ENCODE assay signal across 20 cellular contexts in the genomic region with DNA sequence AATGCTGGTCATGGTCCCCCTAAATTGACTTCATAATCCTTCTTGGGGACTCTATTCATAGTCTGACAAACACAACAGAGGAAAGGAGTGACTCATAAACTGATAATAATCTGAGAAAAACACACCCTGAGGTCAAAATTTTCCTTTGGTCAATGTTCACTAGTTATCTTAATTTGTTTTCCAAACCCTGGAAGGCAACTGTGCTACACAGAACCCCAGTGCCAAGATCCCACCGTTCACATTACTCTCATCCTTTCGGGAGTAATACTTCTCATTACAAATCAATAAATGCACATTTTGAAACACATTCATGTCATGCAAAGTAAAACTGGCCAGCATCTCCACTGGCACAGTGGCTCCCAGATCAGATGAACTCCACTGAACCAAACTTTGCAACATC. TPM values are rescaled to one million over a fixed set of nuclear protein-coding genes. Genes with fewer than 3 reads are reported as not detected.
DNase-seq lines count a peak whose midpoint lies in the region; ATAC-seq, FAIRE-seq and TF ChIP-seq lines count a peak whose summit lies in the region.
"Had no signal": no experiment of that assay in that cellular context is flagged by ENCODE, and none has a peak within 500 bp of the region (broad histone marks: within the 10 kb centered on the region; RNA-seq: fewer than 3 reads in every experiment).

No MANE protein-coding gene starts in this region.

- ATAC-seq in heart left ventricle (peak in 3 of 4 donors; percentile 26 to 78 (median 48)), Right ventricle myocardium inferior (no peak), gastrocnemius medialis (no peak)
- ATAC-seq: T-cell, WTC11 had no signal

- DNase-seq in heart left ventricle (no peak), Right ventricle myocardium inferior (ENCODE audit: missing footprints) (no peak), bronchial epithelial cell (ENCODE audit: low read depth) (peak; percentile 21), gastrocnemius medialis (no peak), mesenteric fat pad (ENCODE audit: low spot score) (no peak), NCI-H1092 (lab: John Stamatoyannopoulos, UW) (no peak)
- no peak for DNase-seq in effector CD8-positive, alpha-beta T cell (lab: John Stamatoyannopoulos, UW)
- DNase-seq: activated naive CD4-positive, alpha-beta T cell treated with Interleukin-2 at 50 U/mL for 16 hours; COR-L47; NCI-H2227 treated with DMSO at 0.1 percent for 48 hours; nephron progenitor cell; RPMI8226; stimulated activated CD4-positive, alpha-beta T cell treated with anti-CD3 and anti-CD28 coated beads, Interleukin-4, amount 100 ng/mL, for 4 hours; T-cell had no signal

- TF ChIP-seq CTCF in heart left ventricle (IDR thresholded peaks at IDR 0.05) (no peak), OCI-LY3 (IDR thresholded peaks at IDR 0.05; ENCODE audit: low read depth, low read length) (no peak), bronchial epithelial cell (IDR thresholded peaks at IDR 0.05; ENCODE audit: insufficient read depth, low read length, severe bottlenecking) (no peak), gastrocnemius medialis (IDR thresholded peaks at IDR 0.05 in 4 of 5, conservative IDR thresholded peaks at IDR 0.05 in 1 of 5) (no peak)

- intact Hi-C loops in heart left ventricle (cut with DNase I) = loop anchor here in 7 of 10 donors (2.0 to 10.0 kb wide), 7 partner anchors 45 to 343 kb away; a partner anchor contains a TSS
- intact Hi-C loops in Right ventricle myocardium inferior (cut with DNase I) = loop anchor here (5.0 kb wide), 1 partner anchor 45 kb away; no protein-coding TSS in a partner anchor
- intact Hi-C loops in gastrocnemius medialis (cut with DNase I; ENCODE audit: low total_unique reads) = no loop called here

- no peak overlapping the region for H3K4me3 ChIP-seq in heart left ventricle
- peak overlapping the region; percentile 57 for H3K4me3 ChIP-seq in OCI-LY3 (ENCODE audit: low read length)
- H3K4me3 ChIP-seq in bronchial epithelial cell (ENCODE audit: low read depth, low read length) = no peak overlapping the region
- H3K4me3 ChIP-seq in gastrocnemius medialis = no peak overlapping the region
- H3K4me3 ChIP-seq: smooth muscle cell had no signal

- no peaks in the 10 kb centered on the region for H3K79me2 ChIP-seq in OCI-LY3 (ENCODE audit: low read length)

- H3K27me3 ChIP-seq in heart left ventricle (no peaks in the 10 kb centered on the region), OCI-LY3 (ENCODE audit: low read depth, low read length) (no peaks in the 10 kb centered on the region), bronchial epithelial cell (ENCODE audit: control insufficient read depth, insufficient read depth, low read length) (no peaks in the 10 kb centered on the region), gastrocnemius medialis (no peaks in the 10 kb centered on the region)

- peak overlapping the region; percentile 86 for H3K4me2 ChIP-seq in OCI-LY3 (ENCODE audit: low read length)
- H3K4me2 ChIP-seq: smooth muscle cell had no signal

- WGBS in heart left ventricle, 4 donors = 53 to 72% (median 57%) methylated on average over 2 of the region's 2 CpGs

- H3K9me3 ChIP-seq in heart left ventricle = no peaks in the 10 kb centered on the region
- peaks cover under 1% of the 10 kb centered on the region; the same call in 1 of the 2 replicates for H3K9me3 ChIP-seq in OCI-LY3 (ENCODE audit: insufficient read depth, low read length)
- H3K9me3 ChIP-seq in gastrocnemius medialis = no peaks in the 10 kb centered on the region

- no peak for TF ChIP-seq POLR2A in heart left ventricle (IDR thresholded peaks at IDR 0.05)
- no peak for TF ChIP-seq POLR2A in gastrocnemius medialis (IDR thresholded peaks at IDR 0.05)

- H3K27ac ChIP-seq in heart left ventricle (peak overlapping the region in 11 of 12 donors; percentile 26 to 77 (median 42)), OCI-LY3 (ENCODE audit: low read length) (peak overlapping the region; percentile 79), gastrocnemius medialis (peak overlapping the region in 3 of 4 donors; percentile 47 to 63 (median 51))

- peak overlapping the region; percentile 19; the same call in 1 of the 2 replicates for H3K9ac ChIP-seq in OCI-LY3 (ENCODE audit: low read length)

- H3K4me1 ChIP-seq in heart left ventricle (peaks cover 0 to 20% (median 0%) of the 10 kb centered on the region in 12 donors), OCI-LY3 (ENCODE audit: low read length) (peaks cover 19% of the 10 kb centered on the region), gastrocnemius medialis (no peaks in the 10 kb centered on the region)

- no peak overlapping the region for H2AFZ ChIP-seq in OCI-LY3 (ENCODE audit: low read depth, low read length)

- no peaks in the 10 kb centered on the region for H4K20me1 ChIP-seq in OCI-LY3 (ENCODE audit: insufficient read depth, low read length)

- no peak for FAIRE-seq in bronchial epithelial cell (lab: Jason Lieb, UNC)
- FAIRE-seq: colon, GM19239, H54 had no signal

- H3K36me3 ChIP-seq in heart left ventricle (peaks cover 0 to 88% (median 80%) of the 10 kb centered on the region in 9 donors), OCI-LY3 (replicated peaks; ENCODE audit: low read depth, low read length) (peaks cover 53% of the 10 kb centered on the region), bronchial epithelial cell (ENCODE audit: control insufficient read depth, insufficient read depth, low read length) (peaks cover 3% of the 10 kb centered on the region), gastrocnemius medialis (peaks cover 0 to 65% of the 10 kb centered on the region in 2 donors)

- in situ Hi-C loops in gastrocnemius medialis (cut with MboI; ENCODE audit: low sequenced_read_pairs in 4 of 4) = loop anchor here in 3 of 4 donors (5.0 to 10.0 kb wide), 2 partner anchors 120 to 123 kb away; no protein-coding TSS in a partner anchor

RNA-seq across cellular contexts. Expression of a gene that starts 23.2 kb away (rescaled TPM):
- total RNA-seq in heart left ventricle (10 to 100 TPM in 1 of 9 donors, 1 to 10 TPM in 8; 6.5 to 11.3 (median 7.8) TPM), Right ventricle myocardium inferior (8.7 TPM), bronchial epithelial cell (15.3 and 16.3 TPM in 2 replicates), gastrocnemius medialis (1 to 10 TPM; 6.3 to 9.7 (median 9.0) TPM), mesenteric fat pad (9.9 TPM)
- 1 to 10 TPM; 5.7 to 6.9 TPM for polyA plus RNA-seq in heart left ventricle

RNA-seq across cellular contexts. Expression of a gene that starts 23.8 kb away (rescaled TPM):
- total RNA-seq in heart left ventricle = 10 to 100 TPM; 12.8 to 55.9 (median 18.8) TPM
- 1 to 10 TPM; 9.2 to 10.0 TPM for polyA plus RNA-seq in heart left ventricle
- total RNA-seq in Right ventricle myocardium inferior = 22.5 TPM
- 35.5 and 54.4 TPM in 2 replicates for total RNA-seq in bronchial epithelial cell
- total RNA-seq in gastrocnemius medialis = 10 to 100 TPM in 3 of 4 donors, 1 to 10 TPM in 1; 8.5 to 18.2 (median 15.1) TPM
- total RNA-seq in mesenteric fat pad = 114 TPM

RNA-seq across cellular contexts. Expression of a gene that starts 40.2 kb away (rescaled TPM):
- 100 to 1,000 TPM in 1 of 9 donors, 10 to 100 TPM in 8; 39.8 to 162 (median 58.0) TPM for total RNA-seq in heart left ventricle
- polyA plus RNA-seq in heart left ventricle = 10 to 100 TPM; 31.9 to 99.7 TPM
- total RNA-seq in Right ventricle myocardium inferior = 93.8 TPM
- total RNA-seq in bronchial epithelial cell = 99.0 and 137 TPM in 2 replicates
- total RNA-seq in gastrocnemius medialis = 10 to 100 TPM in 3 of 4 donors, 1 to 10 TPM in 1; 9.9 to 44.7 (median 30.2) TPM
- 99.4 TPM for total RNA-seq in mesenteric fat pad

Comparison
In these comparisons a context has a peak if more than half of its experiments do, and no peak if none do; other contexts are left out.
1. ATAC-seq: peak in heart left ventricle (3 of 4); none in Right ventricle myocardium inferior (single experiment) and gastrocnemius medialis (0 of 2).
2. Peak in every context shown above with its lines, with median percentiles within 50 percentile points of each other: H3K27ac ChIP-seq.